ENCODE assay signal across 1 cellular context in the genomic region with DNA sequence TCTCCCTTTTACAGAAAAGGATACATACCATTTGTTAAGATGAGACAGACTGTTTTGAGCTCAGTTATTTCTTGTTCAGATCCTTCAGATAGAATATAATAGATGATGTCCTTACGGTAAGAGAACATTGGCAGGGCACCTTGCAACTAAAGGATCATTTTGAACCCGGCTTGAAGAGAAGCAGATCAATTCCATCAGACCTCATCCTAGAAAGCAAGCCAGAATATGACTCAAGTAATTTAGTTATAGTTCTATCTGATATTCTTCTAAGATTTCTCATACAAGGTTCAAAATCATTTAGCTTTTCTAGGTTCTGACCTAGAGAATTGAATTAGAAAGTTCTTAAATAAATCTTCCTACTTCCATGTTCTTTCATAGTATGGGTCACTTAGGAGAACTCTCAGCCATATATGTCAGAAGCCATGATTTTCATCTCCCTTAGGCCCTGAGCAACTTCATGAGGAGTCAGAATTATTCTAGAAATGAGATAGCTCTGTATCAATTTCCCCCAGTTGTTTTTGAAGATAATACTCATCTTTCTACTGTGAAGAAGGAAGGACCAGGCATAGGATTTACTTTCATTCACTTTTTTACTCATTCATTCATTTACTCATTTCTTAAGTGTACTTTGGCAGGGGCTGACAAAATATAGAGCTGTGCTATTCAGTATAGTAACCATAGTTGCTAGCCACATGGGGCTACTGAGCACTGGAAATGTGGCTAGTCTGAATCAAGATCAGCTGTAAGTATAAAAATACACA.
TF ChIP-seq lines count a peak whose summit lies in the region.

No MANE protein-coding gene starts in this region.

TF ChIP-seq in GM12878, 131 proteins besides CTCF, POLR2A, EP300 and RAD21 (continued from another document):
- TF ChIP-seq, protein P1, sequence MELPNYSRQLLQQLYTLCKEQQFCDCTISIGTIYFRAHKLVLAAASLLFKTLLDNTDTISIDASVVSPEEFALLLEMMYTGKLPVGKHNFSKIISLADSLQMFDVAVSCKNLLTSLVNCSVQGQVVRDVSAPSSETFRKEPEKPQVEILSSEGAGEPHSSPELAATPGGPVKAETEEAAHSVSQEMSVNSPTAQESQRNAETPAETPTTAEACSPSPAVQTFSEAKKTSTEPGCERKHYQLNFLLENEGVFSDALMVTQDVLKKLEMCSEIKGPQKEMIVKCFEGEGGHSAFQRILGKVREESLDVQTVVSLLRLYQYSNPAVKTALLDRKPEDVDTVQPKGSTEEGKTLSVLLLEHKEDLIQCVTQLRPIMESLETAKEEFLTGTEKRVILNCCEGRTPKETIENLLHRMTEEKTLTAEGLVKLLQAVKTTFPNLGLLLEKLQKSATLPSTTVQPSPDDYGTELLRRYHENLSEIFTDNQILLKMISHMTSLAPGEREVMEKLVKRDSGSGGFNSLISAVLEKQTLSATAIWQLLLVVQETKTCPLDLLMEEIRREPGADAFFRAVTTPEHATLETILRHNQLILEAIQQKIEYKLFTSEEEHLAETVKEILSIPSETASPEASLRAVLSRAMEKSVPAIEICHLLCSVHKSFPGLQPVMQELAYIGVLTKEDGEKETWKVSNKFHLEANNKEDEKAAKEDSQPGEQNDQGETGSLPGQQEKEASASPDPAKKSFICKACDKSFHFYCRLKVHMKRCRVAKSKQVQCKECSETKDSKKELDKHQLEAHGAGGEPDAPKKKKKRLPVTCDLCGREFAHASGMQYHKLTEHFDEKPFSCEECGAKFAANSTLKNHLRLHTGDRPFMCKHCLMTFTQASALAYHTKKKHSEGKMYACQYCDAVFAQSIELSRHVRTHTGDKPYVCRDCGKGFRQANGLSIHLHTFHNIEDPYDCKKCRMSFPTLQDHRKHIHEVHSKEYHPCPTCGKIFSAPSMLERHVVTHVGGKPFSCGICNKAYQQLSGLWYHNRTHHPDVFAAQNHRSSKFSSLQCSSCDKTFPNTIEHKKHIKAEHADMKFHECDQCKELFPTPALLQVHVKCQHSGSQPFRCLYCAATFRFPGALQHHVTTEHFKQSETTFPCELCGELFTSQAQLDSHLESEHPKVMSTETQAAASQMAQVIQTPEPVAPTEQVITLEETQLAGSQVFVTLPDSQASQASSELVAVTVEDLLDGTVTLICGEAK (IDR thresholded peaks at IDR 0.05; ENCODE audit: borderline replicate concordance), result no peak
- TF ChIP-seq, protein P2, sequence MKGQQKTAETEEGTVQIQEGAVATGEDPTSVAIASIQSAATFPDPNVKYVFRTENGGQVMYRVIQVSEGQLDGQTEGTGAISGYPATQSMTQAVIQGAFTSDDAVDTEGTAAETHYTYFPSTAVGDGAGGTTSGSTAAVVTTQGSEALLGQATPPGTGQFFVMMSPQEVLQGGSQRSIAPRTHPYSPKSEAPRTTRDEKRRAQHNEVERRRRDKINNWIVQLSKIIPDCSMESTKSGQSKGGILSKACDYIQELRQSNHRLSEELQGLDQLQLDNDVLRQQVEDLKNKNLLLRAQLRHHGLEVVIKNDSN (IDR thresholded peaks at IDR 0.05; ENCODE audit: borderline replicate concordance, extremely low read length, insufficient read depth, low read depth, low read length), result no peak
- TF ChIP-seq SIN3A (IDR thresholded peaks at IDR 0.05; ENCODE audit: low read depth, low read length) (no peak), ZNF24 (IDR thresholded peaks at IDR 0.05) (peak; percentile 49; the same call in 1 of the 2 replicates), ZZZ3 (IDR thresholded peaks at IDR 0.05; ENCODE audit: control insufficient read depth, insufficient read length, low read depth) (no peak), PML (IDR thresholded peaks at IDR 0.05; ENCODE audit: low read length) (no peak), DPF2 (IDR thresholded peaks at IDR 0.05) (no peak), SIX5 (IDR thresholded peaks at IDR 0.05; ENCODE audit: low read depth, low read length, severe bottlenecking) (no peak), ETV6 (conservative IDR thresholded peaks at IDR 0.05 in 1 of 2, IDR thresholded peaks at IDR 0.05 in 1 of 2; ENCODE audit: borderline replicate concordance in 1 of 2, low read depth in 1 of 2) (peak in 1 of 2 experiments; percentile 20; a peak in 1 of 4 replicates), ZNF384 (IDR thresholded peaks at IDR 0.05; ENCODE audit: borderline replicate concordance, low read depth, low read length) (no peak), JUND (IDR thresholded peaks at IDR 0.05; ENCODE audit: low read depth, low read length) (no peak), MTA2 (IDR thresholded peaks at IDR 0.05; ENCODE audit: low read depth) (no peak)
- TF ChIP-seq, protein P3, sequence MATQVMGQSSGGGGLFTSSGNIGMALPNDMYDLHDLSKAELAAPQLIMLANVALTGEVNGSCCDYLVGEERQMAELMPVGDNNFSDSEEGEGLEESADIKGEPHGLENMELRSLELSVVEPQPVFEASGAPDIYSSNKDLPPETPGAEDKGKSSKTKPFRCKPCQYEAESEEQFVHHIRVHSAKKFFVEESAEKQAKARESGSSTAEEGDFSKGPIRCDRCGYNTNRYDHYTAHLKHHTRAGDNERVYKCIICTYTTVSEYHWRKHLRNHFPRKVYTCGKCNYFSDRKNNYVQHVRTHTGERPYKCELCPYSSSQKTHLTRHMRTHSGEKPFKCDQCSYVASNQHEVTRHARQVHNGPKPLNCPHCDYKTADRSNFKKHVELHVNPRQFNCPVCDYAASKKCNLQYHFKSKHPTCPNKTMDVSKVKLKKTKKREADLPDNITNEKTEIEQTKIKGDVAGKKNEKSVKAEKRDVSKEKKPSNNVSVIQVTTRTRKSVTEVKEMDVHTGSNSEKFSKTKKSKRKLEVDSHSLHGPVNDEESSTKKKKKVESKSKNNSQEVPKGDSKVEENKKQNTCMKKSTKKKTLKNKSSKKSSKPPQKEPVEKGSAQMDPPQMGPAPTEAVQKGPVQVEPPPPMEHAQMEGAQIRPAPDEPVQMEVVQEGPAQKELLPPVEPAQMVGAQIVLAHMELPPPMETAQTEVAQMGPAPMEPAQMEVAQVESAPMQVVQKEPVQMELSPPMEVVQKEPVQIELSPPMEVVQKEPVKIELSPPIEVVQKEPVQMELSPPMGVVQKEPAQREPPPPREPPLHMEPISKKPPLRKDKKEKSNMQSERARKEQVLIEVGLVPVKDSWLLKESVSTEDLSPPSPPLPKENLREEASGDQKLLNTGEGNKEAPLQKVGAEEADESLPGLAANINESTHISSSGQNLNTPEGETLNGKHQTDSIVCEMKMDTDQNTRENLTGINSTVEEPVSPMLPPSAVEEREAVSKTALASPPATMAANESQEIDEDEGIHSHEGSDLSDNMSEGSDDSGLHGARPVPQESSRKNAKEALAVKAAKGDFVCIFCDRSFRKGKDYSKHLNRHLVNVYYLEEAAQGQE (IDR thresholded peaks at IDR 0.05; ENCODE audit: low read depth, low read length), result no peak
- TF ChIP-seq, protein P4, sequence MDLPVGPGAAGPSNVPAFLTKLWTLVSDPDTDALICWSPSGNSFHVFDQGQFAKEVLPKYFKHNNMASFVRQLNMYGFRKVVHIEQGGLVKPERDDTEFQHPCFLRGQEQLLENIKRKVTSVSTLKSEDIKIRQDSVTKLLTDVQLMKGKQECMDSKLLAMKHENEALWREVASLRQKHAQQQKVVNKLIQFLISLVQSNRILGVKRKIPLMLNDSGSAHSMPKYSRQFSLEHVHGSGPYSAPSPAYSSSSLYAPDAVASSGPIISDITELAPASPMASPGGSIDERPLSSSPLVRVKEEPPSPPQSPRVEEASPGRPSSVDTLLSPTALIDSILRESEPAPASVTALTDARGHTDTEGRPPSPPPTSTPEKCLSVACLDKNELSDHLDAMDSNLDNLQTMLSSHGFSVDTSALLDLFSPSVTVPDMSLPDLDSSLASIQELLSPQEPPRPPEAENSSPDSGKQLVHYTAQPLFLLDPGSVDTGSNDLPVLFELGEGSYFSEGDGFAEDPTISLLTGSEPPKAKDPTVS (IDR thresholded peaks at IDR 0.05; ENCODE audit: low read depth, low read length), result no peak
